ENCODE assay signal across 27 cellular contexts in genomic region chr11:47592276-47592675, GRCh38. TPM values are rescaled to one million over a fixed set of nuclear protein-coding genes. Genes with fewer than 3 reads are reported as not detected.
DNase-seq lines count a peak whose midpoint lies in the region; ATAC-seq and TF ChIP-seq lines count a peak whose summit lies in the region.
"Had no signal": no experiment of that assay in that cellular context is flagged by ENCODE, and none has a peak within 500 bp of the region (broad histone marks: within the 10 kb centered on the region; RNA-seq: fewer than 3 reads in every experiment).

No MANE protein-coding gene starts in this region.

- H3K4me3 Mint-ChIP-seq in activated naive CD8-positive, alpha-beta T cell treated with anti-CD3 and anti-CD28 coated beads, Interleukin-2, amount 10 ng/mL, durations not matched to agents 7 days and 5 days: peak overlapping the region; percentile 23
- no peak overlapping the region for H3K4me3 Mint-ChIP-seq in activated naive CD8-positive, alpha-beta T cell treated with anti-CD3 and anti-CD28 coated beads, Interleukin-2, amount 50 U/mL, for 24 hours
- H3K4me3 Mint-ChIP-seq in WTC11 (peak overlapping the region; percentile 77), endothelial cell (ENCODE audit: unreplicated experiment) (no peak overlapping the region)
- H3K4me3 Mint-ChIP-seq in stimulated activated naive B cell treated with anti-CD40 and anti-IgM and Interleukin-4, amounts not matched to agents 10 μg/mL and 1 μg/mL and 100 μg/mL, for 72 hours: no peak overlapping the region
- H3K4me3 Mint-ChIP-seq: activated T-cell treated with anti-CD3 and anti-CD28 coated beads, Interleukin-2, amount 50 U/mL, for 24 hours; CD8-positive, alpha-beta memory T cell; effector memory CD8-positive, alpha-beta T cell; IgD-negative memory B cell; immature natural killer cell; T-helper 17 cell had no signal

- H3K9me3 Mint-ChIP-seq in activated naive CD8-positive, alpha-beta T cell treated with anti-CD3 and anti-CD28 coated beads, Interleukin-2, amount 10 ng/mL, durations not matched to agents 7 days and 5 days: no peaks in the 10 kb centered on the region
- no peaks in the 10 kb centered on the region for H3K9me3 Mint-ChIP-seq in activated naive CD8-positive, alpha-beta T cell treated with anti-CD3 and anti-CD28 coated beads, Interleukin-2, amount 50 U/mL, for 24 hours
- no peaks in the 10 kb centered on the region for H3K9me3 Mint-ChIP-seq in WTC11
- H3K9me3 Mint-ChIP-seq in endothelial cell (ENCODE audit: unreplicated experiment): no peaks in the 10 kb centered on the region
- H3K9me3 Mint-ChIP-seq in stimulated activated naive B cell treated with anti-CD40 and anti-IgM and Interleukin-4, amounts not matched to agents 10 μg/mL and 1 μg/mL and 100 μg/mL, for 72 hours: no peaks in the 10 kb centered on the region
- H3K9me3 Mint-ChIP-seq: activated T-cell treated with anti-CD3 and anti-CD28 coated beads, Interleukin-2, amount 50 U/mL, for 24 hours; CD8-positive, alpha-beta memory T cell; effector memory CD8-positive, alpha-beta T cell; immature natural killer cell had no signal

- TF ChIP-seq CTCF in WTC11 (IDR thresholded peaks at IDR 0.05): no peak
- TF ChIP-seq CTCF in endothelial cell (IDR thresholded peaks at IDR 0.05; ENCODE audit: unreplicated experiment): no peak

- peaks cover 18% of the 10 kb centered on the region for H3K4me1 Mint-ChIP-seq in activated naive CD8-positive, alpha-beta T cell treated with anti-CD3 and anti-CD28 coated beads, Interleukin-2, amount 10 ng/mL, durations not matched to agents 7 days and 5 days
- H3K4me1 Mint-ChIP-seq in activated naive CD8-positive, alpha-beta T cell treated with anti-CD3 and anti-CD28 coated beads, Interleukin-2, amount 50 U/mL, for 24 hours: peaks cover 12% of the 10 kb centered on the region
- peaks cover 26% of the 10 kb centered on the region for H3K4me1 Mint-ChIP-seq in WTC11
- peaks cover 34% of the 10 kb centered on the region for H3K4me1 Mint-ChIP-seq in endothelial cell (ENCODE audit: unreplicated experiment)
- peaks cover 12 to 30% of the 10 kb centered on the region in 2 donors for H3K4me1 Mint-ChIP-seq in stimulated activated naive B cell treated with anti-CD40 and anti-IgM and Interleukin-4, amounts not matched to agents 10 μg/mL and 1 μg/mL and 100 μg/mL, for 72 hours
- H3K4me1 Mint-ChIP-seq: IgD-negative memory B cell had no signal

- H3K27me3 Mint-ChIP-seq in activated naive CD8-positive, alpha-beta T cell treated with anti-CD3 and anti-CD28 coated beads, Interleukin-2, amount 10 ng/mL, durations not matched to agents 7 days and 5 days: peaks cover 40% of the 10 kb centered on the region
- H3K27me3 Mint-ChIP-seq in activated naive CD8-positive, alpha-beta T cell treated with anti-CD3 and anti-CD28 coated beads, Interleukin-2, amount 50 U/mL, for 24 hours: peaks cover 30% of the 10 kb centered on the region
- H3K27me3 Mint-ChIP-seq in WTC11 (ENCODE audit: low read depth) (peaks cover 67% of the 10 kb centered on the region), endothelial cell (ENCODE audit: unreplicated experiment) (peaks cover 20% of the 10 kb centered on the region)
- peaks cover 36 to 50% of the 10 kb centered on the region in 2 donors for H3K27me3 Mint-ChIP-seq in stimulated activated naive B cell treated with anti-CD40 and anti-IgM and Interleukin-4, amounts not matched to agents 10 μg/mL and 1 μg/mL and 100 μg/mL, for 72 hours

- no peak for DNase-seq in activated naive CD8-positive, alpha-beta T cell treated with anti-CD3 and anti-CD28 coated beads, Interleukin-2, amount 10 ng/mL, durations not matched to agents 7 days and 5 days
- no peak for DNase-seq in activated naive CD8-positive, alpha-beta T cell treated with anti-CD3 and anti-CD28 coated beads, Interleukin-2, amount 50 U/mL, for 24 hours
- DNase-seq in WTC11 (ENCODE audit: low spot score) (no peak), endothelial cell (ENCODE audit: low spot score) (no peak), GDM1 (lab: John Stamatoyannopoulos, UW) (no peak), NCI-H1092 (lab: John Stamatoyannopoulos, UW) (no peak), left colon (no peak)
- no peak for DNase-seq in stimulated activated naive B cell treated with anti-CD40 and anti-IgM and Interleukin-4, amounts not matched to agents 10 μg/mL and 1 μg/mL and 100 μg/mL, for 72 hours
- DNase-seq: activated CD8-positive, alpha-beta memory T cell treated with anti-CD3 and anti-CD28 coated beads for 24 hours; activated T-cell treated with anti-CD3 and anti-CD28 coated beads, Interleukin-2, amount 50 U/mL, for 24 hours; CD8-positive, alpha-beta memory T cell; effector memory CD8-positive, alpha-beta T cell; GOT3; immature natural killer cell; left lung; NCI-H146; NCI-H446 treated with DMSO at 0.1 percent for 48 hours; NCI-H82; OCI-M1; small intestine; stimulated activated CD4-positive, alpha-beta T cell treated with anti-CD3 and anti-CD28 coated beads, Interleukin-1b, Interleukin-23, amount 100 ng/mL, for 48 hours; stimulated activated CD8-positive, alpha-beta memory T cell treated with anti-CD3 and anti-CD28 coated beads, Interleukin-4, amount 100 ng/mL, for 48 hours; T-helper 17 cell; trophoblast cell had no signal

- no peaks in the 10 kb centered on the region for H3K36me3 Mint-ChIP-seq in activated naive CD8-positive, alpha-beta T cell treated with anti-CD3 and anti-CD28 coated beads, Interleukin-2, amount 10 ng/mL, durations not matched to agents 7 days and 5 days
- H3K36me3 Mint-ChIP-seq in activated naive CD8-positive, alpha-beta T cell treated with anti-CD3 and anti-CD28 coated beads, Interleukin-2, amount 50 U/mL, for 24 hours (ENCODE audit: low read depth): no peaks in the 10 kb centered on the region
- no peaks in the 10 kb centered on the region for H3K36me3 Mint-ChIP-seq in WTC11
- peaks cover 13% of the 10 kb centered on the region for H3K36me3 Mint-ChIP-seq in endothelial cell (ENCODE audit: low read depth, unreplicated experiment)
- peaks cover 0 to 3% of the 10 kb centered on the region in 2 donors for H3K36me3 Mint-ChIP-seq in stimulated activated naive B cell treated with anti-CD40 and anti-IgM and Interleukin-4, amounts not matched to agents 10 μg/mL and 1 μg/mL and 100 μg/mL, for 72 hours
- H3K36me3 Mint-ChIP-seq: immature natural killer cell had no signal

- intact Hi-C loops in left colon (cut with DNase I, micrococcal nuclease): no loop called here

- CTCF ChIA-PET in WTC11 (lab: Charles Lee): interaction anchor here (1.0 to 1.4 kb wide), 2 partner anchors 13 to 39 kb away, joined by 3 read pairs; no protein-coding TSS in a partner anchor

- H3K27ac Mint-ChIP-seq in activated naive CD8-positive, alpha-beta T cell treated with anti-CD3 and anti-CD28 coated beads, Interleukin-2, amount 10 ng/mL, durations not matched to agents 7 days and 5 days: peak overlapping the region; percentile 46
- no peak overlapping the region for H3K27ac Mint-ChIP-seq in activated naive CD8-positive, alpha-beta T cell treated with anti-CD3 and anti-CD28 coated beads, Interleukin-2, amount 50 U/mL, for 24 hours
- H3K27ac Mint-ChIP-seq in WTC11 (no peak overlapping the region), endothelial cell (ENCODE audit: unreplicated experiment) (peak overlapping the region; percentile 95)
- no peak overlapping the region for H3K27ac Mint-ChIP-seq in stimulated activated naive B cell treated with anti-CD40 and anti-IgM and Interleukin-4, amounts not matched to agents 10 μg/mL and 1 μg/mL and 100 μg/mL, for 72 hours
- H3K27ac Mint-ChIP-seq: activated T-cell treated with anti-CD3 and anti-CD28 coated beads, Interleukin-2, amount 50 U/mL, for 24 hours; CD8-positive, alpha-beta memory T cell; effector memory CD8-positive, alpha-beta T cell; IgD-negative memory B cell; immature natural killer cell; T-helper 17 cell had no signal

- POLR2A ChIA-PET in activated naive CD8-positive, alpha-beta T cell treated with anti-CD3 and anti-CD28 coated beads, Interleukin-2, amount 10 ng/mL, durations not matched to agents 7 days and 5 days (lab: Charles Lee): interaction anchor here (0.6 to 1.3 kb wide), 3 partner anchors 14 to 239 kb away, joined by 3 to 6 read pairs (median 6); partner anchors contain the start of genes KBTBD4, NDUFS3 and PTPMT1
- POLR2A ChIA-PET in WTC11 (lab: Charles Lee): no interaction called here

- ATAC-seq in activated naive CD8-positive, alpha-beta T cell treated with anti-CD3 and anti-CD28 coated beads, Interleukin-2, amount 10 ng/mL, durations not matched to agents 7 days and 5 days (ENCODE audit: low read depth): peak; percentile 5
- no peak for ATAC-seq in activated naive CD8-positive, alpha-beta T cell treated with anti-CD3 and anti-CD28 coated beads, Interleukin-2, amount 50 U/mL, for 24 hours
- no peak for ATAC-seq in WTC11
- ATAC-seq in stimulated activated naive B cell treated with anti-CD40 and anti-IgM and Interleukin-4, amounts not matched to agents 10 μg/mL and 1 μg/mL and 100 μg/mL, for 72 hours (replicated peaks): peak; percentile 35 to 39
- ATAC-seq in left colon: no peak
- ATAC-seq: effector memory CD8-positive, alpha-beta T cell; left lung; T-helper 17 cell had no signal

RNA-seq across cellular contexts. Expression of gene C1QTNF4, which starts 1.9 kb away (rescaled TPM):
- total RNA-seq in activated naive CD8-positive, alpha-beta T cell treated with anti-CD3 and anti-CD28 coated beads, Interleukin-2, amount 10 ng/mL, durations not matched to agents 7 days and 5 days: under 1 TPM; 0.43 to 0.47 TPM
- total RNA-seq in WTC11 (2021) (9.5 to 10.7 TPM (median 9.5 TPM) in 3 replicates), endothelial cell (ENCODE audit: unreplicated experiment) (50.4 TPM), left colon (under 1 TPM; 0.34 to 0.53 TPM)

RNA-seq across cellular contexts. Expression of gene FAM180B, which starts 5.8 kb away (rescaled TPM):
- not detected for total RNA-seq in activated naive CD8-positive, alpha-beta T cell treated with anti-CD3 and anti-CD28 coated beads, Interleukin-2, amount 10 ng/mL, durations not matched to agents 7 days and 5 days
- total RNA-seq in WTC11 (2021) (0.16 to 0.28 TPM in 2 of 3 replicates, not detected in the other), endothelial cell (ENCODE audit: unreplicated experiment) (0.31 TPM), left colon (under 1 TPM in 1 of 2 donors, not detected in 1; 0.42 TPM)
- total RNA-seq: frontal cortex, left lung, MCF 10A had no signal

RNA-seq across cellular contexts. Expression of gene NDUFS3, which starts 13.4 kb away (rescaled TPM):
- 100 to 1,000 TPM; 105 to 108 TPM for total RNA-seq in activated naive CD8-positive, alpha-beta T cell treated with anti-CD3 and anti-CD28 coated beads, Interleukin-2, amount 10 ng/mL, durations not matched to agents 7 days and 5 days
- total RNA-seq in WTC11 (2021): 111 to 140 TPM (median 125 TPM) in 3 replicates
- 199 TPM for total RNA-seq in endothelial cell (ENCODE audit: unreplicated experiment)
- 100 to 1,000 TPM; 180 to 246 TPM for total RNA-seq in left colon

RNA-seq across cellular contexts. Expression of gene KBTBD4, which starts 13.5 kb away (rescaled TPM):
- 10 to 100 TPM; 18.8 to 19.0 TPM for total RNA-seq in activated naive CD8-positive, alpha-beta T cell treated with anti-CD3 and anti-CD28 coated beads, Interleukin-2, amount 10 ng/mL, durations not matched to agents 7 days and 5 days
- total RNA-seq in WTC11 (2021): 12.3 to 14.3 TPM (median 13.9 TPM) in 3 replicates
- 12.1 TPM for total RNA-seq in endothelial cell (ENCODE audit: unreplicated experiment)
- 10 to 100 TPM; 11.7 to 14.9 TPM for total RNA-seq in left colon

RNA-seq across cellular contexts. Expression of gene PTPMT1, which starts 26.9 kb away (rescaled TPM):
- total RNA-seq in activated naive CD8-positive, alpha-beta T cell treated with anti-CD3 and anti-CD28 coated beads, Interleukin-2, amount 10 ng/mL, durations not matched to agents 7 days and 5 days: 10 to 100 TPM; 37.9 to 39.3 TPM
- 49.5 to 69.4 TPM (median 65.4 TPM) in 3 replicates for total RNA-seq in WTC11 (2021)
- total RNA-seq in endothelial cell (ENCODE audit: unreplicated experiment): 34.9 TPM
- total RNA-seq in left colon: 10 to 100 TPM; 28.9 to 29.5 TPM

Comparison
In these comparisons a context has a peak if more than half of its experiments do, and no peak if none do; other contexts are left out.
1. ATAC-seq: peak in activated naive CD8-positive, alpha-beta T cell treated with anti-CD3 and anti-CD28 coated beads, Interleukin-2, amount 10 ng/mL, durations not matched to agents 7 days and 5 days (single experiment) and stimulated activated naive B cell treated with anti-CD40 and anti-IgM and Interleukin-4, amounts not matched to agents 10 μg/mL and 1 μg/mL and 100 μg/mL, for 72 hours (2 of 2); none in activated naive CD8-positive, alpha-beta T cell treated with anti-CD3 and anti-CD28 coated beads, Interleukin-2, amount 50 U/mL, for 24 hours (single experiment), WTC11 (single experiment) and left colon (single experiment).
2. H3K27ac Mint-ChIP-seq: peak in activated naive CD8-positive, alpha-beta T cell treated with anti-CD3 and anti-CD28 coated beads, Interleukin-2, amount 10 ng/mL, durations not matched to agents 7 days and 5 days (single experiment) and endothelial cell (single experiment); none in activated naive CD8-positive, alpha-beta T cell treated with anti-CD3 and anti-CD28 coated beads, Interleukin-2, amount 50 U/mL, for 24 hours (single experiment), WTC11 (single experiment) and stimulated activated naive B cell treated with anti-CD40 and anti-IgM and Interleukin-4, amounts not matched to agents 10 μg/mL and 1 μg/mL and 100 μg/mL, for 72 hours (single experiment).
3. H3K4me3 Mint-ChIP-seq: peak in activated naive CD8-positive, alpha-beta T cell treated with anti-CD3 and anti-CD28 coated beads, Interleukin-2, amount 10 ng/mL, durations not matched to agents 7 days and 5 days (single experiment) and WTC11 (single experiment); none in activated naive CD8-positive, alpha-beta T cell treated with anti-CD3 and anti-CD28 coated beads, Interleukin-2, amount 50 U/mL, for 24 hours (single experiment), endothelial cell (single experiment) and stimulated activated naive B cell treated with anti-CD40 and anti-IgM and Interleukin-4, amounts not matched to agents 10 μg/mL and 1 μg/mL and 100 μg/mL, for 72 hours (0 of 2).